11 cellular contexts compared by ENCODE assay signal in genomic region chr1:209249280-209249670, GRCh38.
A peak's percentile ranks its signal among the peaks of the same experiment; 100 is the strongest.
DNase-seq lines count a peak whose midpoint lies in the region; TF ChIP-seq lines count a peak whose summit lies in the region.
"Had no signal": no experiment of that assay in that cellular context is flagged by ENCODE, and none has a peak within 500 bp of the region (broad histone marks: within the 10 kb centered on the region; RNA-seq: fewer than 3 reads in every experiment).

No MANE protein-coding gene starts in this region.

- no peaks in the 10 kb centered on the region for H3K4me1 ChIP-seq in esophagus muscularis mucosa
- peaks cover 0 to 5% (median 0%) of the 10 kb centered on the region in 6 donors for H3K4me1 ChIP-seq in spleen
- H3K4me1 ChIP-seq: esophagus squamous epithelium had no signal

- H3K27me3 ChIP-seq in esophagus muscularis mucosa (no peaks in the 10 kb centered on the region), spleen (replicated peaks in 1 of 7) (no peaks in the 10 kb centered on the region)
- H3K27me3 ChIP-seq: esophagus squamous epithelium, testis had no signal

- H3K9me3 ChIP-seq in esophagus muscularis mucosa (no peaks in the 10 kb centered on the region), spleen (no peaks in the 10 kb centered on the region)
- H3K9me3 ChIP-seq: A549, esophagus squamous epithelium, testis had no signal

- TF ChIP-seq EP300 in esophagus muscularis mucosa (IDR thresholded peaks at IDR 0.05) = no peak

- H3K27ac ChIP-seq in esophagus muscularis mucosa (replicated peaks in 1 of 4) (no peak overlapping the region), spleen (no peak overlapping the region)
- H3K27ac ChIP-seq: esophagus squamous epithelium, testis had no signal

- DNase-seq in NCI-H2107 treated with DMSO at 0.1 percent for 48 hours (lab: John Stamatoyannopoulos, UW; ENCODE audit: unreplicated experiment) (peak; percentile 66), NCI-H2107 (lab: John Stamatoyannopoulos, UW) (no peak), NCI-H446 treated with DMSO at 0.1 percent for 48 hours (lab: John Stamatoyannopoulos, UW) (peak; percentile 63), esophagus muscularis mucosa (ENCODE audit: extremely low spot score) (peak; percentile 62), retinal pigment epithelial cell (ENCODE audit: low read depth) (peak; percentile 24), NCI-H748 (lab: John Stamatoyannopoulos, UW; ENCODE audit: unreplicated experiment) (no peak), GM13976 (ENCODE audit: low spot score) (no peak), spleen (no peak)
- DNase-seq: esophagus squamous epithelium had no signal

- in situ Hi-C loops in GM13976 (cut with MboI; ENCODE audit: low sequenced_read_pairs, unreplicated experiment) = no loop called here

- 40% methylated on average over 2 of the region's 2 CpGs for WGBS in esophagus muscularis mucosa
- 5 to 11% (median 7%) methylated on average over 2 of the region's 2 CpGs for WGBS in spleen, 5 donors

- intact Hi-C loops in esophagus muscularis mucosa (cut with DNase I) = loop anchor here (2.0 kb wide), 1 partner anchor 46 kb away; no protein-coding TSS in a partner anchor
- intact Hi-C loops in spleen (cut with DNase I; ENCODE audit: low total_unique reads) = no loop called here

- TF ChIP-seq CTCF in esophagus muscularis mucosa (IDR thresholded peaks at IDR 0.05) (no peak), retinal pigment epithelial cell (conservative IDR thresholded peaks at IDR 0.05; ENCODE audit: low read depth, low read length) (peak; percentile 0), GM13976 (IDR thresholded peaks at IDR 0.05; ENCODE audit: borderline replicate concordance, control extremely low read depth, extremely low read depth, insufficient read depth, missing control alignments) (no peak), spleen (IDR thresholded peaks at IDR 0.05 in 8 of 11, conservative IDR thresholded peaks at IDR 0.05 in 3 of 11) (no peak)

- H3K36me3 ChIP-seq in esophagus muscularis mucosa (no peaks in the 10 kb centered on the region), spleen (no peaks in the 10 kb centered on the region)
- H3K36me3 ChIP-seq: esophagus squamous epithelium had no signal

- TF ChIP-seq POLR2A in esophagus muscularis mucosa (IDR thresholded peaks at IDR 0.05; ENCODE audit: low read depth) (no peak), spleen (IDR thresholded peaks at IDR 0.05) (no peak)

- H3K4me3 ChIP-seq in esophagus muscularis mucosa (no peak overlapping the region), retinal pigment epithelial cell (ENCODE audit: low read length) (no peak overlapping the region), spleen (no peak overlapping the region)
- H3K4me3 ChIP-seq: A549, esophagus squamous epithelium, testis had no signal

Comparison
In these comparisons a context has a peak if more than half of its experiments do, and no peak if none do; other contexts are left out.
1. DNase-seq: peak in NCI-H2107 treated with DMSO at 0.1 percent for 48 hours (single experiment), NCI-H446 treated with DMSO at 0.1 percent for 48 hours (single experiment), esophagus muscularis mucosa (single experiment) and retinal pigment epithelial cell (single experiment); none in NCI-H2107 (single experiment), NCI-H748 (single experiment), GM13976 (single experiment) and spleen (single experiment).